Comparison of ENCODE assay signal across 1 cellular context in the genomic region with DNA sequence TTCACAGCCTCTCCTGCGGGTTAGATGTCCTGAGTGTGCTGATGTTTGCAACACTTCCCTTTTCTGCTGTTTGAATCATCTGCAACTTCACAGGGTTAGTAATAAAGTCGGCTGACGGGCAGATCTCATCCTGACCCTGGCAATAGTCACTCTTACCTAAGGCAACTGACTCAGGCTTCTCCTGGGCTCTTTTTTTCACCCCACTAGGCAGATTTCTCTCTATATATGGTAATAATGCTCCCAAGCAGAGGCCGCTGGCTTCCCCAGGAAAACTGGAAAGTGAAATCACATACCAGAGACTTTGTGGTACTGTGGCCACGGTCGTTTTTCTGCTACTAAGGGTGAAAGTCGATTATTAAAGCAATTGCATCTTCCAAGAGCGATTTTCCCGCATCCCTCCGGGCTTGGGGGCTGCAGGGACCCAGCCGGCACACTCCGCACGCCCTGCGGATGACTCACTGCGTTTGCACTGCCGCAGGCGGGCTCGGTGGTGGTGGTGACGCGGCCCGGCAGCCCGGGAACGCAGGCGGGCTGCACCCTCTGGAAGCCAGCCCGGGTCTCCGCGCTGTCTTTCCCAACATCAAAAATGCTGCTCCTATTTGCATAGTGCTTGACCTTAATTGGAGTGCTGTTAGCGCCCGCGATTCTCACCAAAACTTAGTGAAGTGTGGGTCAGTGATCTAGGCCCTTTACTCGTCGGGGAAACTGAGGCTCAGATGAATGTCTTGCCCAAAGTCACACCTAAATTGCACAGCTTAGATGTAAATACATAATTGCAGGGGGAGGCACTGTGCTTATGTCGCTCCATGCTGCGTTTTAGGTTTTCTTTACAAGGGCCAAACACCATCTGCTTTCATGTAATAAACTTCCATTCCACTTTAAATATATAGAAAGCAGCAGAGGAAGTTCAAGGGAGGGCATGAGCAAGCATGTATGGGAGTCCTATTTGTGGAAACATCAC.
TF ChIP-seq lines count a peak whose summit lies in the region.

No MANE protein-coding gene starts in this region.

TF ChIP-seq in HepG2, 621 proteins besides CTCF, POLR2A, EP300 and RAD21 (continued from another document):
- TF ChIP-seq, protein P1, sequence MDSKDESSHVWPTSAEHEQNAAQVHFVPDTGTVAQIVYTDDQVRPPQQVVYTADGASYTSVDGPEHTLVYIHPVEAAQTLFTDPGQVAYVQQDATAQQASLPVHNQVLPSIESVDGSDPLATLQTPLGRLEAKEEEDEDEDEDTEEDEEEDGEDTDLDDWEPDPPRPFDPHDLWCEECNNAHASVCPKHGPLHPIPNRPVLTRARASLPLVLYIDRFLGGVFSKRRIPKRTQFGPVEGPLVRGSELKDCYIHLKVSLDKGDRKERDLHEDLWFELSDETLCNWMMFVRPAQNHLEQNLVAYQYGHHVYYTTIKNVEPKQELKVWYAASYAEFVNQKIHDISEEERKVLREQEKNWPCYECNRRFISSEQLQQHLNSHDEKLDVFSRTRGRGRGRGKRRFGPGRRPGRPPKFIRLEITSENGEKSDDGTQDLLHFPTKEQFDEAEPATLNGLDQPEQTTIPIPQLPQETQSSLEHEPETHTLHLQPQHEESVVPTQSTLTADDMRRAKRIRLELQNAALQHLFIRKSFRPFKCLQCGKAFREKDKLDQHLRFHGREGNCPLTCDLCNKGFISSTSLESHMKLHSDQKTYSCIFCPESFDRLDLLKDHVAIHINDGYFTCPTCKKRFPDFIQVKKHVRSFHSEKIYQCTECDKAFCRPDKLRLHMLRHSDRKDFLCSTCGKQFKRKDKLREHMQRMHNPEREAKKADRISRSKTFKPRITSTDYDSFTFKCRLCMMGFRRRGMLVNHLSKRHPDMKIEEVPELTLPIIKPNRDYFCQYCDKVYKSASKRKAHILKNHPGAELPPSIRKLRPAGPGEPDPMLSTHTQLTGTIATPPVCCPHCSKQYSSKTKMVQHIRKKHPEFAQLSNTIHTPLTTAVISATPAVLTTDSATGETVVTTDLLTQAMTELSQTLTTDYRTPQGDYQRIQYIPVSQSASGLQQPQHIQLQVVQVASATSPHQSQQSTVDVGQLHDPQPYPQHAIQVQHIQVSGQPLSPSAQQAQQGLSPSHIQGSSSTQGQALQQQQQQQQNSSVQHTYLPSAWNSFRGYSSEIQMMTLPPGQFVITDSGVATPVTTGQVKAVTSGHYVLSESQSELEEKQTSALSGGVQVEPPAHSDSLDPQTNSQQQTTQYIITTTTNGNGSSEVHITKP (CRISPR knock-in tag; IDR thresholded peaks at IDR 0.05; ENCODE audit: low read depth) = peak; percentile 30; the same call in 1 of the 2 replicates
- TF ChIP-seq RXRA (CRISPR knock-in tag; IDR thresholded peaks at IDR 0.05) (peak; percentile 71; the same call in 1 of the 2 replicates), ZFP36 (IDR thresholded peaks at IDR 0.05; ENCODE audit: borderline replicate concordance, low read depth, low read length, partially characterized antibody) (no peak)
TF ChIP-seq in HepG2: peak in this region for 112.
